ENCODE assay signal across 1 cellular context in genomic region chr2:219207884-219208740, GRCh38.
TF ChIP-seq lines count a peak whose summit lies in the region.

No MANE protein-coding gene starts in this region.

TF ChIP-seq in HepG2, 621 proteins besides CTCF, POLR2A, EP300 and RAD21 (continued from another document and continues in another):
- no peak for TF ChIP-seq ZNF281 (CRISPR knock-in tag; IDR thresholded peaks at IDR 0.05; ENCODE audit: borderline replicate concordance)
- peak; percentile 44; the same call in 1 of the 2 replicates for TF ChIP-seq SIN3A (IDR thresholded peaks at IDR 0.05; ENCODE audit: borderline replicate concordance, low read depth, low read length)
- 0 out of 2 replicates have a peak, but pooled peaks have one; percentile 40 for TF ChIP-seq ZNF335 (CRISPR knock-in tag; IDR thresholded peaks at IDR 0.05)
- peak; percentile 57; the same call in 1 of the 2 replicates for TF ChIP-seq RCOR2 (CRISPR knock-in tag; IDR thresholded peaks at IDR 0.05)
- no peak for TF ChIP-seq CREB3 (CRISPR knock-in tag; IDR thresholded peaks at IDR 0.05)
- TF ChIP-seq KLF11 (CRISPR knock-in tag; IDR thresholded peaks at IDR 0.05): peak; percentile 31; the same call in 1 of the 2 replicates
- TF ChIP-seq ZNF709 (CRISPR knock-in tag; IDR thresholded peaks at IDR 0.05): no peak
- peak; percentile 54; the same call in 1 of the 2 replicates for TF ChIP-seq ARID4A (CRISPR knock-in tag; IDR thresholded peaks at IDR 0.05; ENCODE audit: borderline replicate concordance)
- peak; percentile 47; the same call in 1 of the 2 replicates for TF ChIP-seq ZSCAN21 (CRISPR knock-in tag; IDR thresholded peaks at IDR 0.05; ENCODE audit: borderline replicate concordance)
- TF ChIP-seq CBX5 (CRISPR knock-in tag; IDR thresholded peaks at IDR 0.05; ENCODE audit: borderline replicate concordance): peak; percentile 62; the same call in 1 of the 2 replicates
- no peak for TF ChIP-seq PRDM4 (CRISPR knock-in tag; IDR thresholded peaks at IDR 0.05; ENCODE audit: borderline replicate concordance)
- 0 out of 2 replicates have a peak, but pooled peaks have one; percentile 10 for TF ChIP-seq ZNF44 (CRISPR knock-in tag; IDR thresholded peaks at IDR 0.05)
- TF ChIP-seq RFXAP (CRISPR knock-in tag; IDR thresholded peaks at IDR 0.05; ENCODE audit: borderline replicate concordance): peak; percentile 73; the same call in 1 of the 2 replicates
- TF ChIP-seq AKNA (CRISPR knock-in tag; IDR thresholded peaks at IDR 0.05; ENCODE audit: borderline replicate concordance): no peak
- no peak for TF ChIP-seq KMT2A (CRISPR knock-in tag; IDR thresholded peaks at IDR 0.05)
- TF ChIP-seq KLF16 (CRISPR knock-in tag; IDR thresholded peaks at IDR 0.05): peak in 1 of 2 experiments; percentile 76; a peak in 2 of 4 replicates
- no peak for TF ChIP-seq DR1 (CRISPR knock-in tag; IDR thresholded peaks at IDR 0.05)
- 0 out of 2 replicates have a peak, but pooled peaks have one; percentile 24 for TF ChIP-seq NFYC (CRISPR knock-in tag; IDR thresholded peaks at IDR 0.05)
- peak; percentile 71 for TF ChIP-seq JARID2 (CRISPR knock-in tag; IDR thresholded peaks at IDR 0.05; ENCODE audit: insufficient replicate concordance)
- TF ChIP-seq ZNF776 (CRISPR knock-in tag; IDR thresholded peaks at IDR 0.05): no peak
- TF ChIP-seq KDM2A (CRISPR knock-in tag; IDR thresholded peaks at IDR 0.05; ENCODE audit: borderline replicate concordance, low read depth): peak; percentile 60; the same call in 1 of the 2 replicates
- 0 out of 2 replicates have a peak, but pooled peaks have one; percentile 50 for TF ChIP-seq IRF9 (CRISPR knock-in tag; IDR thresholded peaks at IDR 0.05; ENCODE audit: borderline replicate concordance)
- peak; percentile 10; the same call in 1 of the 2 replicates for TF ChIP-seq MXD1 (CRISPR knock-in tag; IDR thresholded peaks at IDR 0.05)
- no peak for TF ChIP-seq CREB1 (IDR thresholded peaks at IDR 0.05)
- TF ChIP-seq CREB1 (CRISPR knock-in tag; IDR thresholded peaks at IDR 0.05): peak; percentile 73
- TF ChIP-seq ZNF670 (CRISPR knock-in tag; IDR thresholded peaks at IDR 0.05; ENCODE audit: borderline replicate concordance): no peak
- TF ChIP-seq ARID5B (CRISPR knock-in tag; IDR thresholded peaks at IDR 0.05): peak; percentile 88
- peak; percentile 31 for TF ChIP-seq ELF1 (CRISPR knock-in tag; IDR thresholded peaks at IDR 0.05)
- TF ChIP-seq ZNF501 (CRISPR knock-in tag; IDR thresholded peaks at IDR 0.05): peak; percentile 63
- peak; percentile 75 for TF ChIP-seq TGIF2 (CRISPR knock-in tag; IDR thresholded peaks at IDR 0.05)
- 0 out of 2 replicates have a peak, but pooled peaks have one; percentile 32 for TF ChIP-seq ZNF451 (CRISPR knock-in tag; IDR thresholded peaks at IDR 0.05)
- no peak for TF ChIP-seq SRSF9 (IDR thresholded peaks at IDR 0.05; ENCODE audit: borderline replicate concordance, insufficient read depth, low read depth, low read length, poor library complexity, severe bottlenecking)
- TF ChIP-seq TFAP4 (IDR thresholded peaks at IDR 0.05; ENCODE audit: borderline replicate concordance, low read depth): no peak; the same call in 1 of the 2 replicates
- no peak for TF ChIP-seq HOXA9 (CRISPR knock-in tag; IDR thresholded peaks at IDR 0.05; ENCODE audit: borderline replicate concordance)
- TF ChIP-seq MBNL3 (CRISPR knock-in tag; conservative IDR thresholded peaks at IDR 0.05): no peak
